8 cellular contexts compared by ENCODE assay signal in the genomic region with DNA sequence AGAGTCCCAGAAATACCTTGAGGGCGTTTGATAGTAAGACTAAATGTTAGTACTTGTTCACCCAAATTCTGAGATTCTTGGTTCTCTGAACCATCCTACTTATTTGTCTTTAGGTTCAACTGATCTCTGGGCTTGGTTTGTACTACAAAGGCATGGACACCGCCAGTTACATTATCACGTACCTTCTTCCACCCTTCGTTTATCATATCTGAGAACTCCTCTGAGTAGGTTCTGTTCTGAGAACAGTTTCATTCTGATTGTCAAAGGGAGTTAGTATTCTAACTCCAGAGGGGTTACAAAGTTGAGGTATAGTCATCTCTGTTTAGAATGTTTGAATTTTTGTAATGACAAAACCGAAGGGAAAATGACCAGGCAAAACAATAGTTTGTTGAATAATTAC. TPM values are rescaled to one million over a fixed set of nuclear protein-coding genes. Genes with fewer than 3 reads are reported as not detected.
DNase-seq lines count a peak whose midpoint lies in the region; ATAC-seq and TF ChIP-seq lines count a peak whose summit lies in the region.
"Had no signal": no experiment of that assay in that cellular context is flagged by ENCODE, and none has a peak within 500 bp of the region (broad histone marks: within the 10 kb centered on the region; RNA-seq: fewer than 3 reads in every experiment).

No MANE protein-coding gene starts in this region.

- H3T11ph ChIP-seq in H9 (ENCODE audit: low read length): no peak overlapping the region

- H3K36me3 Mint-ChIP-seq in H9 (ENCODE audit: insufficient read depth in 1 of 3, low read depth in 3 of 3) (peaks cover 6 to 20% (median 14%) of the 10 kb centered on the region in 3 experiments), nephron progenitor cell (ENCODE audit: low read depth) (peaks cover 67% of the 10 kb centered on the region)

- H2AFZ ChIP-seq in H9 (ENCODE audit: low read length) (no peak overlapping the region), PC-3 (ENCODE audit: low read length) (no peak overlapping the region)

- peak overlapping the region; percentile 19 for H3K4me2 ChIP-seq in H9 (ENCODE audit: insufficient read depth, insufficient read length, low read length)
- H3K4me2 ChIP-seq in PC-3 (ENCODE audit: low read length): no peak overlapping the region

- H3K27me3 Mint-ChIP-seq in H9 (ENCODE audit: low read depth): no peaks in the 10 kb centered on the region
- H3K27me3 Mint-ChIP-seq in nephron progenitor cell (ENCODE audit: low read depth, poor library complexity): peaks cover 4% of the 10 kb centered on the region

- H3K56ac ChIP-seq in H9 (ENCODE audit: insufficient read length, low read depth, low read length): no peak overlapping the region

- H2BK5ac ChIP-seq in H9 (ENCODE audit: insufficient read length, low read length): no peak overlapping the region

- no peak overlapping the region for H3K4me3 ChIP-seq in PC-3 (ENCODE audit: low read length)

- no peak overlapping the region for H3K18ac ChIP-seq in H9 (ENCODE audit: insufficient read length, low read depth, low read length)

- no peak for DNase-seq in H9
- no peak for DNase-seq in nephron progenitor cell
- no peak for DNase-seq in PC-3
- no peak for DNase-seq in substantia nigra (lab: John Stamatoyannopoulos, UW)
- no peak for DNase-seq in SHP77 treated with DMSO at 0.1 percent for 48 hours (lab: John Stamatoyannopoulos, UW)
- DNase-seq: NCI-H1436 treated with DMSO at 0.1 percent for 48 hours had no signal

- H4K8ac ChIP-seq in H9 (replicated peaks; ENCODE audit: insufficient read length, low read depth, low read length): no peak overlapping the region

- no peak overlapping the region for H3K9ac ChIP-seq in H9 (ENCODE audit: extremely low read depth, insufficient read length, low read length)
- H3K9ac ChIP-seq in PC-3 (ENCODE audit: low read length): no peak overlapping the region

- no peak overlapping the region for H3K14ac ChIP-seq in H9 (ENCODE audit: insufficient read depth, low read length)

- peak; percentile 73 for ATAC-seq in GM18909 (IDR thresholded peaks at IDR 0.05; ENCODE audit: poor library complexity, unreplicated experiment)
- peak; percentile 56 for ATAC-seq in HG03575 (IDR thresholded peaks at IDR 0.05; ENCODE audit: extremely low read depth, insufficient number of reproducible peaks, low FRiP score, unreplicated experiment)
- no peak for ATAC-seq in PC-3

- no peaks in the 10 kb centered on the region for H3K23me2 ChIP-seq in H9 (ENCODE audit: insufficient read length, low read depth, low read length, poor library complexity, severe bottlenecking)

- H3K9me2 ChIP-seq in PC-3 (replicated peaks; ENCODE audit: low read length): no peaks in the 10 kb centered on the region

- no peak overlapping the region for H3K4ac ChIP-seq in H9 (ENCODE audit: low read depth, low read length)

- H2BK120ac ChIP-seq in H9 (ENCODE audit: low read depth, low read length, poor library complexity, severe bottlenecking): no peak overlapping the region

- no peak overlapping the region for H2BK20ac ChIP-seq in H9 (ENCODE audit: low read depth, low read length, poor library complexity, severe bottlenecking)

- WGBS in H9 (ENCODE audit: extremely low coverage, insufficient read length, low lambda C conversion rate): no CpG with 5 or more reads among the region's 5 CpGs

- H4K20me1 ChIP-seq in H9 (ENCODE audit: control insufficient read depth, insufficient read depth, insufficient read length) (no peaks in the 10 kb centered on the region), PC-3 (ENCODE audit: low read length) (peaks cover 54% of the 10 kb centered on the region)

- POLR2A ChIA-PET in PC-3 (lab: Charles Lee; ENCODE audit: unreplicated experiment): no interaction called here

- TF ChIP-seq CTCF in H9 (conservative IDR thresholded peaks at IDR 0.05): no peak
- TF ChIP-seq CTCF in nephron progenitor cell (IDR thresholded peaks at IDR 0.05): no peak
- TF ChIP-seq CTCF in PC-3 (conservative IDR thresholded peaks at IDR 0.05; ENCODE audit: low read depth, low read length): no peak

- BruUV-seq in PC-3 (replicated peaks; lab: Mats Ljungman, UMichigan): no TSS peak

- H3K27me3 ChIP-seq in H9 (ENCODE audit: insufficient read depth, low read length): no peaks in the 10 kb centered on the region
- H3K27me3 ChIP-seq in PC-3 (ENCODE audit: low read length): no peaks in the 10 kb centered on the region

- no peaks in the 10 kb centered on the region for H3F3A ChIP-seq in PC-3 (ENCODE audit: low read length, unreplicated experiment)

- CTCF ChIA-PET in PC-3 (lab: Charles Lee): no interaction called here

- no peaks in the 10 kb centered on the region for H3K79me1 ChIP-seq in H9 (ENCODE audit: insufficient read depth, low read depth, low read length, poor library complexity, severe bottlenecking)

- H3K27ac Mint-ChIP-seq in H9: peak overlapping the region; percentile 14 to 93 (median 36); a peak in 6 of 7 replicates
- H3K27ac Mint-ChIP-seq in nephron progenitor cell: peak overlapping the region; percentile 32

- peaks cover 35 to 44% of the 10 kb centered on the region in 2 experiments for H3K4me1 Mint-ChIP-seq in H9
- peaks cover 29% of the 10 kb centered on the region for H3K4me1 Mint-ChIP-seq in nephron progenitor cell

- H4K5ac ChIP-seq in H9 (ENCODE audit: insufficient read length, low read depth, low read length): no peak overlapping the region

- H3K27ac ChIP-seq in H9 (ENCODE audit: insufficient read length, low read depth, low read length) (peak overlapping the region; percentile 66), PC-3 (ENCODE audit: low read length) (no peak overlapping the region), substantia nigra (ENCODE audit: low read depth, low read length, poor library complexity, severe bottlenecking) (no peak overlapping the region)

- intact Hi-C loops in PC-3 (cut with micrococcal nuclease): loop anchor here (10.0 kb wide), 1 partner anchor 46 kb away; no protein-coding TSS in a partner anchor

- no peaks in the 10 kb centered on the region for H3K9me3 Mint-ChIP-seq in H9
- no peaks in the 10 kb centered on the region for H3K9me3 Mint-ChIP-seq in nephron progenitor cell

- no peaks in the 10 kb centered on the region for H3K9me3 ChIP-seq in H9 (ENCODE audit: control insufficient read depth, low read depth, low read length)
- no peaks in the 10 kb centered on the region for H3K9me3 ChIP-seq in PC-3 (ENCODE audit: low read length)

- H3K23ac ChIP-seq in H9 (ENCODE audit: insufficient read length, low read depth, low read length): no peak overlapping the region

- H4K91ac ChIP-seq in H9 (ENCODE audit: insufficient read length, low read depth, low read length): no peak overlapping the region

- H2BK15ac ChIP-seq in H9 (ENCODE audit: low read depth, low read length): no peak overlapping the region

- no peak overlapping the region for H2BK12ac ChIP-seq in H9 (ENCODE audit: insufficient read length, low read depth, low read length)

- H3K4me3 Mint-ChIP-seq in H9 (peak overlapping the region in 1 of 2 experiments; percentile 3; a peak in 1 of 5 replicates), nephron progenitor cell (no peak overlapping the region)

- no peak overlapping the region for H2AK5ac ChIP-seq in H9 (ENCODE audit: insufficient read length, low read length)

- H3K79me2 ChIP-seq in H9 (ENCODE audit: insufficient read depth, low read length) (peaks cover 10% of the 10 kb centered on the region; the same call in 1 of the 2 replicates), PC-3 (ENCODE audit: low read length) (peaks cover 87% of the 10 kb centered on the region)

- H3K4me1 ChIP-seq in H9 (ENCODE audit: insufficient read depth, low read length) (peaks cover 9% of the 10 kb centered on the region; the same call in 1 of the 2 replicates), PC-3 (ENCODE audit: insufficient read depth, low read length) (no peaks in the 10 kb centered on the region)

- H3K36me3 ChIP-seq in PC-3 (ENCODE audit: low read depth, low read length): peaks cover 32% of the 10 kb centered on the region

RNA-seq across cellular contexts. Expression of a gene that starts 19.3 kb away (rescaled TPM):
- total RNA-seq in H9 (2021) (66.8 and 70.8 TPM in 2 replicates), PC-3 (2014; rRNA removed) (21.0 and 25.9 TPM in 2 replicates)
